28 cellular contexts compared by ENCODE assay signal in genomic region chr16:73012341-73012740, GRCh38.
"Had no signal": no experiment of that assay in that cellular context is flagged by ENCODE, and none has a peak within 500 bp of the region (broad histone marks: within the 10 kb centered on the region; RNA-seq: fewer than 3 reads in every experiment).

No MANE protein-coding gene starts in this region.

- H3K36me3 Mint-ChIP-seq: naive thymus-derived CD8-positive, alpha-beta T cell had no signal

- H3K27ac Mint-ChIP-seq: effector memory CD8-positive, alpha-beta T cell; nephron progenitor cell; stimulated activated naive CD8-positive, alpha-beta T cell treated with anti-CD3 and anti-CD28 coated beads, Interleukin-15, amount 100 ng/mL, for 72 hours had no signal

- H3K36me3 ChIP-seq: esophagus squamous epithelium, gastroesophageal sphincter, heart left ventricle, left lung, neutrophil, prostate gland, suprapubic skin, transverse colon, upper lobe of right lung, uterus had no signal

- H3K4me3 ChIP-seq: coronary artery, esophagus squamous epithelium, gastroesophageal sphincter, heart left ventricle, hepatocyte, left lung, prostate gland, smooth muscle cell, suprapubic skin, transverse colon, upper lobe of right lung, uterus had no signal

- DNase-seq: effector memory CD8-positive, alpha-beta T cell; erythroblast; esophagus squamous epithelium; heart left ventricle; kidney; left cardiac atrium; mammary epithelial cell; naive thymus-derived CD8-positive, alpha-beta T cell; nephron progenitor cell; right cardiac atrium; stimulated activated CD4-positive, alpha-beta T cell treated with anti-CD3 and anti-CD28 coated beads, Interleukin-12 subunit alpha, Interleukin-12 subunit beta, amount 100 ng/mL, for 4 hours; stimulated activated CD4-positive, alpha-beta T cell treated with anti-CD3 and anti-CD28 coated beads, Interleukin-1b, Interleukin-23, amount 100 ng/mL, for 48 hours; stimulated activated CD4-positive, alpha-beta T cell treated with anti-CD3 and anti-CD28 coated beads, Interleukin-4, amount 100 ng/mL, for 1 hour; stimulated activated CD8-positive, alpha-beta memory T cell treated with anti-CD3 and anti-CD28 coated beads, Interleukin-4, amount 100 ng/mL, for 48 hours; stimulated activated naive CD4-positive, alpha-beta T cell; stimulated activated naive CD8-positive, alpha-beta T cell treated with anti-CD3 and anti-CD28 coated beads, Interleukin-15, amount 100 ng/mL, for 72 hours; transverse colon; upper lobe of right lung; uterus had no signal

- H3K4me1 ChIP-seq: uterus had no signal

- ATAC-seq: effector memory CD8-positive, alpha-beta T cell; gastroesophageal sphincter; heart left ventricle; left lung; naive thymus-derived CD8-positive, alpha-beta T cell; right cardiac atrium; stimulated activated naive CD8-positive, alpha-beta T cell treated with anti-CD3 and anti-CD28 coated beads, Interleukin-15, amount 100 ng/mL, for 72 hours; upper lobe of right lung had no signal

- H3K27me3 Mint-ChIP-seq: central memory CD8-positive, alpha-beta T cell; effector memory CD8-positive, alpha-beta T cell had no signal

- H3K4me1 Mint-ChIP-seq: central memory CD8-positive, alpha-beta T cell; stimulated activated naive CD8-positive, alpha-beta T cell treated with anti-CD3 and anti-CD28 coated beads, Interleukin-15, amount 100 ng/mL, for 72 hours had no signal

- H3K27ac ChIP-seq: coronary artery, esophagus squamous epithelium, gastroesophageal sphincter, heart left ventricle, hepatocyte, left lung, neutrophil, prostate gland, suprapubic skin, transverse colon, upper lobe of right lung, uterus had no signal

- H3K4me3 Mint-ChIP-seq: central memory CD8-positive, alpha-beta T cell; effector memory CD8-positive, alpha-beta T cell; naive thymus-derived CD8-positive, alpha-beta T cell; nephron progenitor cell; stimulated activated naive CD8-positive, alpha-beta T cell treated with anti-CD3 and anti-CD28 coated beads, Interleukin-15, amount 100 ng/mL, for 72 hours had no signal

- H3K27me3 ChIP-seq: esophagus squamous epithelium, gastroesophageal sphincter, heart left ventricle, hepatocyte, left lung, transverse colon, upper lobe of right lung, uterus had no signal

- H3K9me3 ChIP-seq: esophagus squamous epithelium, gastroesophageal sphincter, heart left ventricle, left lung, neutrophil, prostate gland, suprapubic skin, transverse colon, upper lobe of right lung, uterus had no signal

- H3K9me3 Mint-ChIP-seq: central memory CD8-positive, alpha-beta T cell; effector memory CD8-positive, alpha-beta T cell; stimulated activated naive CD8-positive, alpha-beta T cell treated with anti-CD3 and anti-CD28 coated beads, Interleukin-15, amount 100 ng/mL, for 72 hours had no signal
